In genomic region chr6:41375598-41376151, GRCh38 we compare ENCODE assay signal across 1 cellular context.
A peak's percentile ranks its signal among the peaks of the same experiment; 100 is the strongest.
TF ChIP-seq lines count a peak whose summit lies in the region.

No MANE protein-coding gene starts in this region.

TF ChIP-seq in H1, 55 proteins besides CTCF, POLR2A, EP300 and RAD21:
- TF ChIP-seq RNF2 (IDR thresholded peaks at IDR 0.05; ENCODE audit: borderline replicate concordance, low read depth, low read length, missing control alignments, poor library complexity, severe bottlenecking) (peak; percentile 71), CBX8 (IDR thresholded peaks at IDR 0.05; ENCODE audit: borderline replicate concordance, low read depth, low read length) (0 out of 2 replicates have a peak, but pooled peaks have one; percentile 11), SUZ12 (IDR thresholded peaks at IDR 0.05; ENCODE audit: low read length) (peak; percentile 11; the same call in 1 of the 2 replicates), SP2 (IDR thresholded peaks at IDR 0.05; ENCODE audit: low read length) (no peak)
